ENCODE assay signal across 19 cellular contexts in genomic region chr4:118920247-118920646, GRCh38. TPM values are rescaled to one million over a fixed set of nuclear protein-coding genes. Genes with fewer than 3 reads are reported as not detected.
DNase-seq lines count a peak whose midpoint lies in the region; ATAC-seq, FAIRE-seq and TF ChIP-seq lines count a peak whose summit lies in the region.
"Had no signal": no experiment of that assay in that cellular context is flagged by ENCODE, and none has a peak within 500 bp of the region (broad histone marks: within the 10 kb centered on the region; RNA-seq: fewer than 3 reads in every experiment).

No MANE protein-coding gene starts in this region.

- no peak overlapping the region for H2BK5ac ChIP-seq in IMR-90 (ENCODE audit: low read depth, low read length, poor library complexity, severe bottlenecking)

- no peaks in the 10 kb centered on the region for H3K4me1 Mint-ChIP-seq in CD4-positive, alpha-beta memory T cell
- no peaks in the 10 kb centered on the region for H3K4me1 Mint-ChIP-seq in naive thymus-derived CD4-positive, alpha-beta T cell

- peak overlapping the region; percentile 43; the same call in 1 of the 2 replicates for H3K18ac ChIP-seq in IMR-90 (ENCODE audit: low read depth, low read length)

- peak; percentile 24; the same call in 1 of the 2 replicates for ATAC-seq in IMR-90 (ENCODE audit: low read depth)
- ATAC-seq in K562, result no peak
- no peak for ATAC-seq in naive thymus-derived CD4-positive, alpha-beta T cell
- ATAC-seq: activated CD8-positive, alpha-beta T cell treated with anti-CD3 and anti-CD28 coated beads for 36 hours had no signal

- H3K36me3 ChIP-seq in IMR-90 (ENCODE audit: control insufficient read depth, insufficient read depth, low read length) (no peaks in the 10 kb centered on the region), K562 (ENCODE audit: control insufficient read depth, insufficient read depth, low read length) (no peaks in the 10 kb centered on the region), left ventricle myocardium inferior (no peaks in the 10 kb centered on the region), sigmoid colon (no peaks in the 10 kb centered on the region), SJCRH30 (no peaks in the 10 kb centered on the region)
- H3K36me3 ChIP-seq in CD4-positive, alpha-beta memory T cell (ENCODE audit: insufficient read depth, low read length), result no peaks in the 10 kb centered on the region
- H3K36me3 ChIP-seq in naive thymus-derived CD4-positive, alpha-beta T cell (ENCODE audit: control insufficient read depth in 2 of 3, insufficient read depth in 3 of 3, low read length in 3 of 3), result no peaks in the 10 kb centered on the region

- H3K4me2 ChIP-seq in IMR-90 (ENCODE audit: low read depth, low read length) (no peak overlapping the region), K562 (ENCODE audit: insufficient read depth, low read length) (no peak overlapping the region)

- TF ChIP-seq RAD21 in IMR-90 (IDR thresholded peaks at IDR 0.05; ENCODE audit: low read length), result no peak
- TF ChIP-seq RAD21 in K562 (CRISPR knock-in tag; conservative IDR thresholded peaks at IDR 0.05 in 1 of 2, IDR thresholded peaks at IDR 0.05 in 1 of 2), result no peak

- no peak overlapping the region for H3K4me3 ChIP-seq in IMR-90 (ENCODE audit: insufficient read depth, low read depth, low read length)
- no peak overlapping the region for H3K4me3 ChIP-seq in K562
- H3K4me3 ChIP-seq in left ventricle myocardium inferior, result peak overlapping the region; percentile 23
- no peak overlapping the region for H3K4me3 ChIP-seq in sigmoid colon
- H3K4me3 ChIP-seq in SJCRH30, result no peak overlapping the region
- H3K4me3 ChIP-seq in CD4-positive, alpha-beta memory T cell (ENCODE audit: low read length in 2 of 2), result no peak overlapping the region
- H3K4me3 ChIP-seq in naive thymus-derived CD4-positive, alpha-beta T cell (ENCODE audit: low read length), result no peak overlapping the region

- H3K79me1 ChIP-seq in IMR-90 (ENCODE audit: low read depth in 1 of 2, low read length in 2 of 2), result no peaks in the 10 kb centered on the region

- POLR2A ChIA-PET in IMR-90 (lab: Charles Lee; ENCODE audit: unreplicated experiment), result no interaction called here
- POLR2A ChIA-PET in K562 (lab: Yijun Ruan, JAX), result interaction anchor here (0.6 kb wide), 1 partner anchor 175 kb away, joined by 3 read pairs; no protein-coding TSS in a partner anchor
- POLR2A ChIA-PET in CD4-positive, alpha-beta memory T cell (lab: Charles Lee; ENCODE audit: partially characterized antibody), result no interaction called here
- POLR2A ChIA-PET in naive thymus-derived CD4-positive, alpha-beta T cell (lab: Charles Lee), result no interaction called here

- no peak for TF ChIP-seq POLR2A in IMR-90 (IDR thresholded peaks at IDR 0.05; ENCODE audit: low read depth, low read length)
- no peak for TF ChIP-seq POLR2A in K562 (conservative IDR thresholded peaks at IDR 0.05)
- TF ChIP-seq POLR2A in sigmoid colon (IDR thresholded peaks at IDR 0.05), result no peak

- no peak overlapping the region for H2BK15ac ChIP-seq in IMR-90 (ENCODE audit: low read depth, low read length)

- peaks cover 8 to 11% of the 10 kb centered on the region in 2 donors for H3K27me3 Mint-ChIP-seq in CD4-positive, alpha-beta memory T cell
- H3K27me3 Mint-ChIP-seq in naive thymus-derived CD4-positive, alpha-beta T cell, result peaks cover 0 to 21% (median 15%) of the 10 kb centered on the region in 5 donors

- TF ChIP-seq CTCF in IMR-90 (conservative IDR thresholded peaks at IDR 0.05; ENCODE audit: low read depth, low read length), result no peak
- no peak for TF ChIP-seq CTCF in K562 (IDR thresholded peaks at IDR 0.05 in 2 of 3, conservative IDR thresholded peaks at IDR 0.05 in 1 of 3; ENCODE audit: insufficient read depth in 2 of 3, low read depth in 1 of 3, low read length in 3 of 3)
- TF ChIP-seq CTCF in left ventricle myocardium inferior (IDR thresholded peaks at IDR 0.05; ENCODE audit: borderline replicate concordance), result no peak
- TF ChIP-seq CTCF in sigmoid colon (IDR thresholded peaks at IDR 0.05), result no peak

- H2AFZ ChIP-seq in IMR-90 (replicated peaks; ENCODE audit: low read length, poor library complexity) (no peak overlapping the region), K562 (ENCODE audit: low read depth, low read length) (no peak overlapping the region)

- H3K4me1 ChIP-seq in IMR-90 (ENCODE audit: control insufficient read depth, insufficient read depth, low read length), result peaks cover 2% of the 10 kb centered on the region
- no peaks in the 10 kb centered on the region for H3K4me1 ChIP-seq in K562 (replicated peaks in 1 of 2; ENCODE audit: control insufficient read depth in 2 of 2, insufficient read depth in 2 of 2, low read length in 2 of 2)
- H3K4me1 ChIP-seq in left ventricle myocardium inferior, result peaks cover 89% of the 10 kb centered on the region
- peaks cover 0 to 91% (median 73%) of the 10 kb centered on the region in 4 donors for H3K4me1 ChIP-seq in sigmoid colon
- peaks cover 4% of the 10 kb centered on the region for H3K4me1 ChIP-seq in SJCRH30
- no peaks in the 10 kb centered on the region for H3K4me1 ChIP-seq in CD4-positive, alpha-beta memory T cell (ENCODE audit: insufficient read depth, low read length)
- H3K4me1 ChIP-seq in naive thymus-derived CD4-positive, alpha-beta T cell (ENCODE audit: control insufficient read depth in 2 of 2, insufficient read depth in 2 of 2, low read length in 2 of 2), result no peaks in the 10 kb centered on the region

- H3K27ac Mint-ChIP-seq in CD4-positive, alpha-beta memory T cell, result no peak overlapping the region
- H3K27ac Mint-ChIP-seq in naive thymus-derived CD4-positive, alpha-beta T cell, result no peak overlapping the region
- H3K27ac Mint-ChIP-seq: activated CD8-positive, alpha-beta T cell treated with anti-CD3 and anti-CD28 coated beads for 36 hours had no signal

- no peaks in the 10 kb centered on the region for H3K9me3 Mint-ChIP-seq in CD4-positive, alpha-beta memory T cell
- peaks cover 0 to 1% (median 0%) of the 10 kb centered on the region in 11 donors for H3K9me3 Mint-ChIP-seq in naive thymus-derived CD4-positive, alpha-beta T cell
- H3K9me3 Mint-ChIP-seq: activated CD8-positive, alpha-beta T cell treated with anti-CD3 and anti-CD28 coated beads for 36 hours had no signal

- no peaks in the 10 kb centered on the region for H3K27me3 ChIP-seq in IMR-90 (ENCODE audit: control insufficient read depth, insufficient read depth, low read length)
- no peaks in the 10 kb centered on the region for H3K27me3 ChIP-seq in K562 (ENCODE audit: control insufficient read depth in 2 of 2, insufficient read depth in 2 of 2, low read length in 2 of 2)
- H3K27me3 ChIP-seq in left ventricle myocardium inferior (ENCODE audit: low read depth), result no peaks in the 10 kb centered on the region
- no peaks in the 10 kb centered on the region for H3K27me3 ChIP-seq in sigmoid colon
- no peaks in the 10 kb centered on the region for H3K27me3 ChIP-seq in SJCRH30
- no peaks in the 10 kb centered on the region for H3K27me3 ChIP-seq in CD4-positive, alpha-beta memory T cell (ENCODE audit: insufficient read depth, low read length)
- peaks cover 0 to 6% of the 10 kb centered on the region in 2 donors for H3K27me3 ChIP-seq in naive thymus-derived CD4-positive, alpha-beta T cell (ENCODE audit: control insufficient read depth in 2 of 2, insufficient read depth in 2 of 2, low read length in 2 of 2)

- H4K91ac ChIP-seq in IMR-90 (ENCODE audit: insufficient read depth, low read depth, low read length), result no peak overlapping the region

- intact Hi-C loops in IMR-90 (cut with micrococcal nuclease) (no loop called here), K562 (cut with micrococcal nuclease) (no loop called here), left ventricle myocardium inferior (cut with micrococcal nuclease) (no loop called here), sigmoid colon (cut with DNase I) (no loop called here)
- intact Hi-C loops in CD4-positive, alpha-beta memory T cell (cut with micrococcal nuclease), result no loop called here
- intact Hi-C loops in naive thymus-derived CD4-positive, alpha-beta T cell (cut with micrococcal nuclease), result no loop called here

- no peak overlapping the region for H3K4me3 Mint-ChIP-seq in CD4-positive, alpha-beta memory T cell
- no peak overlapping the region for H3K4me3 Mint-ChIP-seq in naive thymus-derived CD4-positive, alpha-beta T cell
- H3K4me3 Mint-ChIP-seq: activated CD8-positive, alpha-beta T cell treated with anti-CD3 and anti-CD28 coated beads for 36 hours had no signal

- peak overlapping the region; percentile 26; the same call in 1 of the 2 replicates for H3K4ac ChIP-seq in IMR-90 (ENCODE audit: low read depth, low read length)

- no peak overlapping the region for H2AK9ac ChIP-seq in IMR-90 (replicated peaks; ENCODE audit: low read depth, low read length, poor library complexity)

- no peaks in the 10 kb centered on the region for H3K36me3 Mint-ChIP-seq in CD4-positive, alpha-beta memory T cell
- H3K36me3 Mint-ChIP-seq in naive thymus-derived CD4-positive, alpha-beta T cell, result no peaks in the 10 kb centered on the region

- H3K56ac ChIP-seq in IMR-90 (ENCODE audit: extremely low read depth, insufficient read depth, low read length), result no peak overlapping the region

- no peak for TF ChIP-seq EP300 in K562 (IDR thresholded peaks at IDR 0.05; ENCODE audit: low read length)
- no peak for TF ChIP-seq EP300 in sigmoid colon (IDR thresholded peaks at IDR 0.05)

- no peak overlapping the region for H3K27ac ChIP-seq in IMR-90 (ENCODE audit: insufficient read depth, low read length)
- no peak overlapping the region for H3K27ac ChIP-seq in K562 (ENCODE audit: extremely low read depth, low read depth, low read length)
- peak overlapping the region; percentile 88 for H3K27ac ChIP-seq in left ventricle myocardium inferior (replicated peaks)
- H3K27ac ChIP-seq in sigmoid colon, result peak overlapping the region; percentile 76 to 90 (median 86)
- no peak overlapping the region for H3K27ac ChIP-seq in SJCRH30
- no peak overlapping the region for H3K27ac ChIP-seq in CD4-positive, alpha-beta memory T cell (ENCODE audit: low read depth, low read length)
- H3K27ac ChIP-seq in naive thymus-derived CD4-positive, alpha-beta T cell (ENCODE audit: low read depth, low read length), result no peak overlapping the region
- H3K27ac ChIP-seq: HL-60 had no signal

- H2BK120ac ChIP-seq in IMR-90 (ENCODE audit: low read depth, low read length), result 0 out of 2 replicates have a peak overlapping the region, but pooled peaks have one; percentile 20

- H3K79me2 ChIP-seq in K562 (ENCODE audit: control insufficient read depth, insufficient read depth, low read length), result no peaks in the 10 kb centered on the region

- H3K23ac ChIP-seq in IMR-90 (ENCODE audit: low read depth, low read length), result no peak overlapping the region

- H4K20me1 ChIP-seq in IMR-90 (ENCODE audit: insufficient read depth, low read length) (no peaks in the 10 kb centered on the region), K562 (replicated peaks; ENCODE audit: control insufficient read depth, insufficient read depth, low read length) (no peaks in the 10 kb centered on the region)

- H2AK5ac ChIP-seq in IMR-90 (ENCODE audit: low read depth, low read length), result no peak overlapping the region

- no peak overlapping the region for H4K8ac ChIP-seq in IMR-90 (ENCODE audit: low read depth in 2 of 2, low read length in 2 of 2)

- in situ Hi-C loops in IMR-90 (cut with MboI; ENCODE audit: low sequenced_read_pairs), result no loop called here
- in situ Hi-C loops in K562 (cut with MboI), result no loop called here

- H3K9me1 ChIP-seq in IMR-90 (ENCODE audit: insufficient read depth, low read length) (no peaks in the 10 kb centered on the region), K562 (ENCODE audit: control insufficient read depth, insufficient read depth, low read length) (no peaks in the 10 kb centered on the region)

- dilution Hi-C loops in IMR-90 (cut with HindIII; ENCODE audit: low sequenced_read_pairs, unreplicated experiment), result no loop called here

- CTCF ChIA-PET in IMR-90 (lab: Yijun Ruan, JAX) (interaction anchor here (1.1 kb wide), 1 partner anchor 9 kb away, joined by 4 read pairs; no protein-coding TSS in a partner anchor), K562 (lab: Yijun Ruan, JAX; ENCODE audit: low intra/inter-chr PET ratio) (no interaction called here)
- CTCF ChIA-PET in CD4-positive, alpha-beta memory T cell (lab: Charles Lee; ENCODE audit: partially characterized antibody), result interaction anchor here (0.5 kb wide), 1 partner anchor 145 kb away, joined by 3 read pairs; no protein-coding TSS in a partner anchor
- CTCF ChIA-PET in naive thymus-derived CD4-positive, alpha-beta T cell (lab: Charles Lee), result no interaction called here

- DNase-seq in IMR-90 (peak; percentile 71), K562 (ENCODE audit: extremely low read depth in 1 of 4, low spot score in 3 of 4) (no peak), left ventricle myocardium inferior (peak; percentile 36), sigmoid colon (peak; percentile 79), SJCRH30 (no peak), NAMALWA (ENCODE audit: low spot score) (no peak)
- DNase-seq in CD4-positive, alpha-beta memory T cell, result no peak
- no peak for DNase-seq in naive thymus-derived CD4-positive, alpha-beta T cell
- DNase-seq: activated CD8-positive, alpha-beta T cell treated with anti-CD3 and anti-CD28 coated beads for 36 hours; activated effector memory CD4-positive, alpha-beta T cell treated with anti-CD3 and anti-CD28 coated beads, Interleukin-2, amount 50 U/mL, for 16 hours; DMS79 treated with DMSO at 0.1 percent for 48 hours; midbrain; NCI-H1092; posterior cingulate gyrus; RPMI8226; stimulated activated CD4-positive, alpha-beta T cell treated with anti-CD3 and anti-CD28 coated beads, Interleukin-2, amount 100 ng/mL, for 24 hours had no signal

- no peaks in the 10 kb centered on the region for H3K9me3 ChIP-seq in IMR-90 (ENCODE audit: control insufficient read depth, insufficient read depth, low read length)
- no peaks in the 10 kb centered on the region for H3K9me3 ChIP-seq in K562 (replicated peaks; ENCODE audit: control insufficient read depth, insufficient read depth, low read depth, low read length)
- H3K9me3 ChIP-seq in left ventricle myocardium inferior (replicated peaks), result no peaks in the 10 kb centered on the region
- no peaks in the 10 kb centered on the region for H3K9me3 ChIP-seq in sigmoid colon
- no peaks in the 10 kb centered on the region for H3K9me3 ChIP-seq in SJCRH30 (replicated peaks)
- H3K9me3 ChIP-seq in CD4-positive, alpha-beta memory T cell (ENCODE audit: control insufficient read depth in 1 of 2, low read length in 2 of 2), result no peaks in the 10 kb centered on the region
- no peaks in the 10 kb centered on the region for H3K9me3 ChIP-seq in naive thymus-derived CD4-positive, alpha-beta T cell (ENCODE audit: control insufficient read depth in 2 of 3, low read length in 3 of 3)

- no peak for FAIRE-seq in K562 (lab: Jason Lieb, UNC)
- FAIRE-seq: bronchial epithelial cell, GM12892 had no signal

- H2BK20ac ChIP-seq in IMR-90 (ENCODE audit: low read depth, low read length), result peak overlapping the region; percentile 27; the same call in 1 of the 2 replicates

- H3K14ac ChIP-seq in IMR-90 (replicated peaks; ENCODE audit: low read depth, low read length), result no peak overlapping the region

- H3K9ac ChIP-seq in IMR-90 (ENCODE audit: low read depth, low read length) (no peak overlapping the region), K562 (ENCODE audit: insufficient read depth in 1 of 2, low read depth in 2 of 2, low read length in 2 of 2) (no peak overlapping the region)

- WGBS in IMR-90 (ENCODE audit: extremely low coverage in 2 of 2, insufficient read length in 1 of 2), 2 experiments, result no CpG with 5 or more reads among the region's 2 CpGs
- 4% methylated on average over 2 of the region's 2 CpGs for WGBS in K562 (ENCODE audit: insufficient coverage, low coverage, missing lambda C conversion rate)
- WGBS in sigmoid colon, 2 donors, result 10 to 60% methylated on average over 2 of the region's 2 CpGs

- H4K5ac ChIP-seq in IMR-90 (ENCODE audit: low read depth, low read length), result no peak overlapping the region

- BruUV-seq in IMR-90 (replicated peaks; lab: Mats Ljungman, UMichigan) (no TSS peak), K562 (replicated peaks; lab: Mats Ljungman, UMichigan) (no TSS peak)

RNA-seq across cellular contexts. Expression of gene SYNPO2, which starts 31.6 kb away (rescaled TPM):
- 1.7 and 1.8 TPM in 2 replicates for total RNA-seq in IMR-90 (2012; rRNA removed)
- polyA plus RNA-seq in IMR-90 (2012; rRNA removed), result 0.89 and 0.99 TPM in 2 replicates
- 0.35 and 0.53 TPM in 2 replicates for polyA plus RNA-seq in IMR-90 (2012; cell fraction: cytosol; rRNA removed)
- polyA plus RNA-seq in IMR-90 (2012; cell fraction: nucleus; rRNA removed; ENCODE audit: low replicate concordance), result 0.58 and 1.6 TPM in 2 replicates
- total RNA-seq in K562 (2011; cell fraction: chromatin; rRNA removed; ENCODE audit: low replicate concordance), result not detected in 2 replicates
- not detected in 2 replicates for total RNA-seq in K562 (2011; cell fraction: nucleolus; rRNA removed)
- not detected in 2 replicates for total RNA-seq in K562 (2011; cell fraction: nucleoplasm; rRNA removed)
- not detected in 2 replicates for total RNA-seq in K562 (2014; rRNA removed)
- not detected in 2 replicates for total RNA-seq in K562 (2014; rRNA removed; fragmentation: Illumina TruSeq; extraction: Trizol)
- total RNA-seq in K562 (2015; rRNA removed; fragmentation: Illumina TruSeq; extraction: Trizol), result 0.04 TPM in 1 of 2 replicates, not detected in the other
- total RNA-seq in K562 (2021), result 0.13 and 0.18 TPM in 2 replicates
- not detected in 2 replicates for polyA plus RNA-seq in K562 (2011; rRNA removed)
- not detected in 2 replicates for polyA plus RNA-seq in K562 (2011; cell fraction: cytosol; rRNA removed)
- not detected in 2 replicates for polyA plus RNA-seq in K562 (2011; cell fraction: nucleus; rRNA removed)
- polyA plus RNA-seq in K562 (2012), result 0.03 TPM in 2 replicates
- polyA plus RNA-seq in K562 (2014; fragmentation: Illumina TruSeq; extraction: Trizol), result 0.03 TPM in 1 of 2 replicates, not detected in the other
- polyA plus RNA-seq in K562 (2014; fragmentation: Nextera tagmentation; extraction: Ambion mirVana), result not detected
- polyA plus RNA-seq in K562 (2014; rRNA removed), result not detected in 2 replicates
- not detected in 2 replicates for polyA minus RNA-seq in K562 (2011; rRNA and poly(A)+ RNA removed)
- polyA minus RNA-seq in K562 (2011; cell fraction: cytosol; rRNA and poly(A)+ RNA removed), result not detected in 2 replicates
- polyA minus RNA-seq in K562 (2011; cell fraction: nucleus; rRNA and poly(A)+ RNA removed), result not detected in 2 replicates
- 239 TPM for total RNA-seq in left ventricle myocardium inferior
- total RNA-seq in sigmoid colon, result 1,000 to 10,000 TPM in 3 of 4 donors, 100 to 1,000 TPM in 1; 611 to 1,591 (median 1,204) TPM
- polyA plus RNA-seq in sigmoid colon, result 10 to 100 TPM in 1 of 3 donors, 1 to 10 TPM in 2; 2.1 to 34.6 (median 9.0) TPM
- 8.5 and 9.2 TPM in 2 replicates for total RNA-seq in SJCRH30 (2014; rRNA removed; shearing (Covaris generic))
- total RNA-seq in CD4-positive, alpha-beta memory T cell, result 1 to 10 TPM; 1.3 to 1.4 TPM
- under 1 TPM; 0.04 to 0.34 TPM for polyA plus RNA-seq in CD4-positive, alpha-beta memory T cell
- 1 to 10 TPM in 2 of 5 experiments, under 1 TPM in 3; 0.61 to 1.1 (median 0.93) TPM for total RNA-seq in naive thymus-derived CD4-positive, alpha-beta T cell
- under 1 TPM; 0.08 to 0.21 TPM for polyA plus RNA-seq in naive thymus-derived CD4-positive, alpha-beta T cell

Comparison
In these comparisons a context has a peak if more than half of its experiments do, and no peak if none do; other contexts are left out.
1. DNase-seq: peak in IMR-90 (single experiment), left ventricle myocardium inferior (single experiment) and sigmoid colon (single experiment); none in K562 (0 of 4), SJCRH30 (0 of 2), CD4-positive, alpha-beta memory T cell (0 of 5), naive thymus-derived CD4-positive, alpha-beta T cell (0 of 9) and NAMALWA (single experiment).
2. H3K27ac ChIP-seq: peak in left ventricle myocardium inferior (single experiment) and sigmoid colon (4 of 4); none in IMR-90 (single experiment), K562 (single experiment), SJCRH30 (single experiment), CD4-positive, alpha-beta memory T cell (single experiment) and naive thymus-derived CD4-positive, alpha-beta T cell (single experiment).
3. RNA of gene SYNPO2, which starts 31.6 kb away (total RNA-seq): 611 to 1,591 TPM in sigmoid colon and 239 TPM in left ventricle myocardium inferior (single experiment); 8.5 to 9.2 TPM in SJCRH30, 1.7 to 1.8 TPM in IMR-90, 1.3 to 1.4 TPM in CD4-positive, alpha-beta memory T cell, 0.61 to 1.1 TPM in naive thymus-derived CD4-positive, alpha-beta T cell and 0.04 to 0.18 TPM in K562; every median in the first group is over 10 times any median in the second.
4. CTCF ChIA-PET loops: an anchor here in IMR-90 (1.1 kb wide) and CD4-positive, alpha-beta memory T cell (0.5 kb wide); none called in K562 and naive thymus-derived CD4-positive, alpha-beta T cell.